8 cellular contexts compared by ENCODE assay signal in genomic region chr2:65265090-65266045, GRCh38. TPM values are rescaled to one million over a fixed set of nuclear protein-coding genes. Genes with fewer than 3 reads are reported as not detected.
DNase-seq lines count a peak whose midpoint lies in the region; ATAC-seq, FAIRE-seq and TF ChIP-seq lines count a peak whose summit lies in the region.

No MANE protein-coding gene starts in this region.

- no peak overlapping the region for H3K4me2 ChIP-seq in A549
- H3K4me2 ChIP-seq in osteoblast (ENCODE audit: insufficient read depth, low read length): no peak overlapping the region

- peak; percentile 95 to 96 for TF ChIP-seq RAD21 in A549 (conservative IDR thresholded peaks at IDR 0.05 in 1 of 2, IDR thresholded peaks at IDR 0.05 in 1 of 2)

- CTCF ChIA-PET in A549 (lab: Yijun Ruan, JAX): interaction anchor here (0.6 to 3.0 kb wide), 73 partner anchors 9 to 375 kb away, joined by 3 to 26 read pairs (median 5); partner anchors contain the start of genes ACTR2 and SPRED2

- ATAC-seq in A549 (peak; percentile 86 to 91), GM19023 (IDR thresholded peaks at IDR 0.05; ENCODE audit: unreplicated experiment) (no peak)

- TF ChIP-seq CTCF in A549 (IDR thresholded peaks at IDR 0.05) (peak; percentile 97), VCaP (conservative IDR thresholded peaks at IDR 0.05) (peak; percentile 84), osteoblast (IDR thresholded peaks at IDR 0.05; ENCODE audit: extremely low read depth, low read depth, low read length) (peak; percentile 67)

- H3K4me3 ChIP-seq in A549 (no peak overlapping the region), osteoblast (ENCODE audit: insufficient read depth, low read length) (no peak overlapping the region), MG63 (no peak overlapping the region)

- peaks cover 56% of the 10 kb centered on the region for H3K79me2 ChIP-seq in osteoblast (ENCODE audit: insufficient read depth, low read length)

- peaks cover 60% of the 10 kb centered on the region for H3K36me3 ChIP-seq in osteoblast (ENCODE audit: insufficient read depth, low read length)
- peaks cover 65% of the 10 kb centered on the region for H3K36me3 ChIP-seq in MG63

- H3K27me3 ChIP-seq in osteoblast (ENCODE audit: insufficient read depth, low read length) (no peaks in the 10 kb centered on the region), MG63 (no peaks in the 10 kb centered on the region)

- no peak overlapping the region for H2AFZ ChIP-seq in osteoblast (ENCODE audit: low read length)

- POLR2A ChIA-PET in A549 (lab: Yijun Ruan, JAX): interaction anchor here (0.6 to 1.0 kb wide), 3 partner anchors 74 to 287 kb away, joined by 3 to 4 read pairs (median 3); partner anchors contain the start of gene SPRED2

- TF ChIP-seq POLR2A in A549 (IDR thresholded peaks at IDR 0.05; ENCODE audit: low read length): no peak

- no peak for TF ChIP-seq EP300 in A549 (IDR thresholded peaks at IDR 0.05)

- DNase-seq in A549 (ENCODE audit: low read depth in 1 of 2, low spot score in 1 of 2) (peak; percentile 46 to 92), GM04504 (ENCODE audit: low read depth) (peak; percentile 56), NCI-H187 treated with DMSO at 0.1 percent for 48 hours (lab: John Stamatoyannopoulos, UW) (peak; percentile 57), globus pallidus (ENCODE audit: low spot score) (peak; percentile 74), osteoblast (ENCODE audit: insufficient read length, low spot score, missing footprints) (no peak), MG63 (no peak)

- 25% methylated on average over 6 of the region's 6 CpGs for WGBS in A549 (ENCODE audit: missing lambda C conversion rate)

- H3K27ac ChIP-seq in A549 (no peak overlapping the region), VCaP (no peak overlapping the region), osteoblast (ENCODE audit: low read depth, low read length) (peak overlapping the region; percentile 33)

- no peaks in the 10 kb centered on the region for H3K9me3 ChIP-seq in A549
- H3K9me3 ChIP-seq in osteoblast (ENCODE audit: low read depth, low read length): no peaks in the 10 kb centered on the region
- H3K9me3 ChIP-seq in MG63: no peaks in the 10 kb centered on the region

- FAIRE-seq in A549 (lab: Jason Lieb, UNC): peak; percentile 96

- peaks cover 46% of the 10 kb centered on the region for H4K20me1 ChIP-seq in osteoblast (ENCODE audit: insufficient read depth, low read length)

- H3K4me1 ChIP-seq in A549: peaks cover 21% of the 10 kb centered on the region; the same call in 2 of the 3 replicates
- peaks cover 8% of the 10 kb centered on the region for H3K4me1 ChIP-seq in osteoblast (ENCODE audit: insufficient read depth, low read length)

TF ChIP-seq in A549, 52 proteins besides CTCF, POLR2A, EP300 and RAD21:
- TF ChIP-seq SREBF2 (IDR thresholded peaks at IDR 0.05): no peak
- no peak for TF ChIP-seq FOSL2 (IDR thresholded peaks at IDR 0.05)
- peak; percentile 11; the same call in 1 of the 2 replicates for TF ChIP-seq FOSL2 (CRISPR knock-in tag; IDR thresholded peaks at IDR 0.05)
- peak; percentile 98 for TF ChIP-seq SMC3 (IDR thresholded peaks at IDR 0.05)
TF ChIP-seq in A549: peak in this region for 2.

RNA-seq across cellular contexts. Expression of gene ACTR2, which starts 37.7 kb away (rescaled TPM):
- polyA plus RNA-seq in A549 (2011; rRNA removed): 233 and 270 TPM in 2 replicates
- 46.4 and 51.5 TPM in 2 replicates for polyA plus RNA-seq in A549 (2012; cell fraction: cytosol; rRNA removed)
- 12.9 and 21.6 TPM in 2 replicates for polyA plus RNA-seq in A549 (2012; cell fraction: nucleus; rRNA removed)
- 268 to 303 TPM (median 278 TPM) in 3 replicates for polyA plus RNA-seq in A549 (2017; fragmentation: RNase III; extraction: RNeasy Plus Mini Kit Qiagen cat#74134 plus additional on column Dnase treatment)
- 71.5 and 74.6 TPM in 2 replicates for polyA minus RNA-seq in A549 (2011; rRNA and poly(A)+ RNA removed)
- 110 and 114 TPM in 2 replicates for total RNA-seq in osteoblast
- total RNA-seq in MG63 (2014; rRNA removed; shearing (Covaris generic); ENCODE audit: low replicate concordance): 26.9 and 29.4 TPM in 2 replicates

Comparison
In these comparisons a context has a peak if more than half of its experiments do, and no peak if none do; other contexts are left out.
1. DNase-seq: peak in A549 (2 of 2), GM04504 (single experiment), NCI-H187 treated with DMSO at 0.1 percent for 48 hours (single experiment) and globus pallidus (single experiment); none in osteoblast (single experiment) and MG63 (single experiment).
2. Peak in every context shown above with its lines, with median percentiles within 50 percentile points of each other: CTCF ChIP-seq.